In genomic region chr15:40441012-40441735, GRCh38 we compare ENCODE assay signal across 1 cellular context.
TF ChIP-seq lines count a peak whose summit lies in the region.

No MANE protein-coding gene starts in this region.

TF ChIP-seq in GM23338, 12 proteins besides CTCF, POLR2A, EP300 and RAD21 (continued from another document):
- TF ChIP-seq REST (IDR thresholded peaks at IDR 0.05; ENCODE audit: unreplicated experiment) (no peak), ZNF114 (CRISPR knock-in tag; IDR thresholded peaks at IDR 0.05) (no peak), ZNF331 (CRISPR knock-in tag; IDR thresholded peaks at IDR 0.05; ENCODE audit: low read depth) (no peak), STAT1 (IDR thresholded peaks at IDR 0.05; ENCODE audit: unreplicated experiment) (no peak), EZH2phosphoT487 (IDR thresholded peaks at IDR 0.05; ENCODE audit: unreplicated experiment) (no peak), EZH2 (IDR thresholded peaks at IDR 0.05; ENCODE audit: low read depth, unreplicated experiment) (no peak), POLR2AphosphoS5 (IDR thresholded peaks at IDR 0.05; ENCODE audit: low read depth) (no peak)
